In genomic region chr3:147372525-147373027, GRCh38 we compare ENCODE assay signal across 1 cellular context.
TF ChIP-seq lines count a peak whose summit lies in the region.

No MANE protein-coding gene starts in this region.

TF ChIP-seq in H1, 55 proteins besides CTCF, POLR2A, EP300 and RAD21:
- TF ChIP-seq NRF1 (IDR thresholded peaks at IDR 0.05; ENCODE audit: low read depth, low read length) (no peak), CBX5 (IDR thresholded peaks at IDR 0.05; ENCODE audit: low read depth, low read length) (no peak), RNF2 (IDR thresholded peaks at IDR 0.05; ENCODE audit: borderline replicate concordance, low read depth, low read length, missing control alignments, poor library complexity, severe bottlenecking) (peak; percentile 88), SUZ12 (IDR thresholded peaks at IDR 0.05; ENCODE audit: low read length) (peak; percentile 97), SP1 (IDR thresholded peaks at IDR 0.05; ENCODE audit: low read depth, low read length) (no peak), EZH2 (IDR thresholded peaks at IDR 0.05; ENCODE audit: low read depth, low read length, severe bottlenecking) (peak; percentile 98), BCL11A (IDR thresholded peaks at IDR 0.05; ENCODE audit: low read depth in 2 of 2, low read length in 2 of 2) (no peak)
